Comparison of ENCODE assay signal across 19 cellular contexts in the genomic region with DNA sequence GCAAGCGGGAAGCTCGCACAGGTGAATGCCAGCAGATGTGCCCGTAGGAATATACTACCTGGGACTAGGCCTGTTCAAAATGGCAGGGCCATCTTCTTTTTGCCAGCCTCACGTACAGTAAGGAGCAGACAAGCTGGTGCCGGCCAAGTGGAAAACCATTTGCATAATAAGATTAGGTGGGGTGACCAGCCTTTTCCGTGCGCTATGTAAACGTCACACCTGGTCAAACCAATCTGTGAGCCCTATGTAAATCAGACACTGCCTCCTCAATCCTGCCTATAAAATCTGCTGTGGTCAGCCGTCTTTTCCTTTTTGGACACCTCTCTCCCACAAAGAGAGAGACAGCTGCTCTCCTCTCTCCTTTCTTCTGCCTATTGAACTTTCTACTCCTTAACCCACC.
"Had no signal": no experiment of that assay in that cellular context is flagged by ENCODE, and none has a peak within 500 bp of the region (broad histone marks: within the 10 kb centered on the region; RNA-seq: fewer than 3 reads in every experiment).

No MANE protein-coding gene starts in this region.

- H3K9me3 Mint-ChIP-seq: activated CD4-positive, alpha-beta memory T cell treated with anti-CD3 and anti-CD28 coated beads, Interleukin-2, amount 10 ng/mL, durations not matched to agents 7 days and 5 days; activated naive CD4-positive, alpha-beta T cell treated with anti-CD3 and anti-CD28 coated beads, Interleukin-2, amount 50 U/mL, for 24 hours; activated T-cell treated with anti-CD3 and anti-CD28 coated beads, Interleukin-2, amount 50 U/mL, for 24 hours; naive thymus-derived CD8-positive, alpha-beta T cell; WTC11 had no signal

- H3K36me3 Mint-ChIP-seq: activated naive CD4-positive, alpha-beta T cell treated with anti-CD3 and anti-CD28 coated beads, Interleukin-2, amount 50 U/mL, for 24 hours; stimulated activated naive B cell treated with anti-CD40 and anti-IgM and Interleukin-4, amounts not matched to agents 10 μg/mL and 1 μg/mL and 100 μg/mL, for 72 hours; WTC11 had no signal

- DNase-seq: activated CD4-positive, alpha-beta memory T cell treated with anti-CD3 and anti-CD28 coated beads, Interleukin-2, amount 10 ng/mL, durations not matched to agents 7 days and 5 days; activated CD4-positive, alpha-beta T cell treated with anti-CD3 and anti-CD28 coated beads for 4 hours; activated T-cell treated with anti-CD3 and anti-CD28 coated beads, Interleukin-2, amount 50 U/mL, for 24 hours; adrenal gland; islet precursor cell; mammary epithelial cell; naive thymus-derived CD8-positive, alpha-beta T cell; nucleus accumbens; posterior cingulate gyrus; retina; stimulated activated CD4-positive, alpha-beta T cell treated with anti-CD3 and anti-CD28 coated beads, Interleukin-15, amount 100 ng/mL, for 24 hours; stimulated activated CD4-positive, alpha-beta T cell treated with anti-CD3 and anti-CD28 coated beads, Interleukin-4, amount 100 ng/mL, for 1 hour; stimulated activated naive B cell treated with anti-CD40 and anti-IgM and Interleukin-4, amounts not matched to agents 10 μg/mL and 1 μg/mL and 100 μg/mL, for 72 hours; tibial artery; uterus had no signal

- H3K27ac ChIP-seq: adrenal gland, tibial artery, uterus had no signal

- H3K4me3 ChIP-seq: adrenal gland, tibial artery, uterus had no signal

- H3K36me3 ChIP-seq: adrenal gland, tibial artery, uterus had no signal

- ATAC-seq: esophagus mucosa; left lobe of liver; naive thymus-derived CD8-positive, alpha-beta T cell; stimulated activated naive B cell treated with anti-CD40 and anti-IgM and Interleukin-4, amounts not matched to agents 10 μg/mL and 1 μg/mL and 100 μg/mL, for 72 hours; WTC11 had no signal

- H3K9me3 ChIP-seq: adrenal gland, tibial artery, uterus had no signal

- H3K4me3 Mint-ChIP-seq: activated CD4-positive, alpha-beta memory T cell treated with anti-CD3 and anti-CD28 coated beads, Interleukin-2, amount 10 ng/mL, durations not matched to agents 7 days and 5 days; activated naive CD4-positive, alpha-beta T cell treated with anti-CD3 and anti-CD28 coated beads, Interleukin-2, amount 50 U/mL, for 24 hours; activated T-cell treated with anti-CD3 and anti-CD28 coated beads, Interleukin-2, amount 50 U/mL, for 24 hours; naive thymus-derived CD8-positive, alpha-beta T cell; stimulated activated naive B cell treated with anti-CD40 and anti-IgM and Interleukin-4, amounts not matched to agents 10 μg/mL and 1 μg/mL and 100 μg/mL, for 72 hours; WTC11 had no signal

- H3K4me1 ChIP-seq: uterus had no signal

- H3K27me3 ChIP-seq: adrenal gland, tibial artery, uterus had no signal

- H3K27ac Mint-ChIP-seq: activated CD4-positive, alpha-beta memory T cell treated with anti-CD3 and anti-CD28 coated beads, Interleukin-2, amount 10 ng/mL, durations not matched to agents 7 days and 5 days; activated naive CD4-positive, alpha-beta T cell treated with anti-CD3 and anti-CD28 coated beads, Interleukin-2, amount 50 U/mL, for 24 hours; activated T-cell treated with anti-CD3 and anti-CD28 coated beads, Interleukin-2, amount 50 U/mL, for 24 hours; naive thymus-derived CD8-positive, alpha-beta T cell; stimulated activated naive B cell treated with anti-CD40 and anti-IgM and Interleukin-4, amounts not matched to agents 10 μg/mL and 1 μg/mL and 100 μg/mL, for 72 hours; WTC11 had no signal
